11 cellular contexts compared by ENCODE assay signal in genomic region chr2:46937457-46937856, GRCh38. TPM values are rescaled to one million over a fixed set of nuclear protein-coding genes. Genes with fewer than 3 reads are reported as not detected.
A peak's percentile ranks its signal among the peaks of the same experiment; 100 is the strongest.
DNase-seq lines count a peak whose midpoint lies in the region; ATAC-seq, FAIRE-seq and TF ChIP-seq lines count a peak whose summit lies in the region.
"Had no signal": no experiment of that assay in that cellular context is flagged by ENCODE, and none has a peak within 500 bp of the region (broad histone marks: within the 10 kb centered on the region; RNA-seq: fewer than 3 reads in every experiment).

No MANE protein-coding gene starts in this region.

- H3K4me1 Mint-ChIP-seq in activated T-helper 17 cell treated with anti-CD3 and anti-CD28 coated beads, Interleukin-2, amount 50 U/mL, for 72 hours, result peaks cover 10% of the 10 kb centered on the region

- no peak overlapping the region for H3K4me3 Mint-ChIP-seq in activated T-helper 17 cell treated with anti-CD3 and anti-CD28 coated beads, Interleukin-2, amount 50 U/mL, for 72 hours
- H3K4me3 Mint-ChIP-seq: central memory CD8-positive, alpha-beta T cell had no signal

- no peak overlapping the region for H3K9ac ChIP-seq in kidney (ENCODE audit: low read length in 2 of 2)

- H3K27me3 Mint-ChIP-seq in activated T-helper 17 cell treated with anti-CD3 and anti-CD28 coated beads, Interleukin-2, amount 50 U/mL, for 72 hours, result no peaks in the 10 kb centered on the region
- H3K27me3 Mint-ChIP-seq: central memory CD8-positive, alpha-beta T cell had no signal

- no peak overlapping the region for H3K4me3 ChIP-seq in AG09309 (ENCODE audit: control insufficient read depth, low read depth, low read length)
- H3K4me3 ChIP-seq in kidney (ENCODE audit: low read length in 2 of 2), result no peak overlapping the region

- no peaks in the 10 kb centered on the region for H3K9me3 ChIP-seq in kidney (ENCODE audit: control insufficient read depth in 1 of 2, low read length in 2 of 2)

- intact Hi-C loops in kidney (cut with DNase I), result no loop called here

- no peak for ATAC-seq in activated T-helper 17 cell treated with anti-CD3 and anti-CD28 coated beads, Interleukin-2, amount 50 U/mL, for 72 hours (replicated peaks)

- H3K36me3 ChIP-seq in kidney (ENCODE audit: control insufficient read depth in 1 of 2, insufficient read depth in 2 of 2, low read length in 2 of 2), result no peaks in the 10 kb centered on the region

- peak; percentile 40 for TF ChIP-seq CTCF in AG09309 (IDR thresholded peaks at IDR 0.05; ENCODE audit: control insufficient read depth, insufficient read depth, low read depth, low read length, missing control alignments)
- peak; percentile 44 for TF ChIP-seq CTCF in GM12873 (IDR thresholded peaks at IDR 0.05; ENCODE audit: insufficient read depth, low read depth, low read length, missing control alignments)
- TF ChIP-seq CTCF in kidney (IDR thresholded peaks at IDR 0.05; ENCODE audit: borderline replicate concordance, extremely low read depth, insufficient read depth), result peak; percentile 18

- DNase-seq in AG09309 (ENCODE audit: low read depth), result no peak
- DNase-seq in kidney, result no peak
- no peak for DNase-seq in activated CD4-positive, alpha-beta T cell treated with anti-CD3 and anti-CD28 coated beads for 4 hours
- no peak for DNase-seq in mesenteric fat pad (ENCODE audit: low spot score)
- no peak for DNase-seq in HuH-7 (ENCODE audit: low spot score)
- DNase-seq in NCI-H1694 (lab: John Stamatoyannopoulos, UW), result no peak
- DNase-seq: GF-D8, mesendoderm had no signal

- no peak for FAIRE-seq in kidney (lab: Jason Lieb, UNC)

- peaks cover 11 to 16% of the 10 kb centered on the region in 2 donors for H3K4me1 ChIP-seq in kidney (ENCODE audit: control insufficient read depth in 1 of 2, insufficient read depth in 1 of 2, low read depth in 1 of 2, low read length in 2 of 2)

- no peaks in the 10 kb centered on the region for H3K9me3 Mint-ChIP-seq in activated T-helper 17 cell treated with anti-CD3 and anti-CD28 coated beads, Interleukin-2, amount 50 U/mL, for 72 hours
- H3K9me3 Mint-ChIP-seq: central memory CD8-positive, alpha-beta T cell had no signal

- peak overlapping the region; percentile 47 for H3K27ac Mint-ChIP-seq in activated T-helper 17 cell treated with anti-CD3 and anti-CD28 coated beads, Interleukin-2, amount 50 U/mL, for 72 hours

- no peak overlapping the region for H3K27ac ChIP-seq in kidney (ENCODE audit: low read depth in 2 of 2, low read length in 2 of 2)

- peaks cover 10% of the 10 kb centered on the region for H3K36me3 Mint-ChIP-seq in activated T-helper 17 cell treated with anti-CD3 and anti-CD28 coated beads, Interleukin-2, amount 50 U/mL, for 72 hours (ENCODE audit: low read depth)

RNA-seq across cellular contexts. Expression of gene TTC7A, which starts 3.6 kb away (rescaled TPM):
- total RNA-seq in activated T-helper 17 cell treated with anti-CD3 and anti-CD28 coated beads, Interleukin-2, amount 50 U/mL, for 72 hours, result 10 to 100 TPM; 45.2 to 62.1 TPM
- 45.7 TPM for total RNA-seq in kidney
- polyA plus RNA-seq in kidney (ENCODE audit: insufficient read depth, low read depth, low replicate concordance), result 8.8 TPM
- 35.5 TPM for total RNA-seq in mesenteric fat pad

RNA-seq across cellular contexts. Expression of gene MCFD2, which starts 21.9 kb away (rescaled TPM):
- 10 to 100 TPM; 37.1 to 63.1 TPM for total RNA-seq in activated T-helper 17 cell treated with anti-CD3 and anti-CD28 coated beads, Interleukin-2, amount 50 U/mL, for 72 hours
- total RNA-seq in kidney (86.6 TPM), mesenteric fat pad (104 TPM)
- polyA plus RNA-seq in kidney (ENCODE audit: insufficient read depth, low read depth, low replicate concordance), result 42.2 TPM
